ENCODE assay signal across 12 cellular contexts in the genomic region with DNA sequence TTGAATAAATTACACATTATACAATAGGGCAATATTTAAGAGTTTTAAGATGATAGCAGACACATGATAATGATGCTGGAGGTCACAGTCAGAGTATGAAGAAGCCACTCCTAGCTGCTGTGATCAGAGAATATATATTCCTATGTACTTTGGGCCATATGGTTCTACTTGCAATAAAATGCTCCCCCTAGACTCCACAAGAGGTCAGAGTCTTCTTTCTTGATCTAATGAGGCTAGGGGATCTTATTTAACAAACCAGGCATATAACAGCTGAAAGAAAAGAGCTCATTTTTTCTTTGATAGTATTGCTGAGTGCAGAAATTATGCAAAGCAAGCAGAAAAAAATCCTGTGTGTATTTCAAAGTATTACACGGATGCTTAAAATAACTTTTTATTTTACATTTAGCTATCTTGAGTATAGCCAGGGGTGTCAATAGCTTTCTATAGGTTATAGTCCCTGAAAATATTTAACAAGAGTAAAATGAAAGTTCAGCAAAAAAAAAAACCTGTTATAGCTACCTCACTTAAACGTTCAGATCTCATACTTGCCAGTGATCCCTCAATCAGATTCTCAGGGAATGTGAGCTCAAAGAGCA.
DNase-seq lines count a peak whose midpoint lies in the region; TF ChIP-seq lines count a peak whose summit lies in the region.
"Had no signal": no experiment of that assay in that cellular context is flagged by ENCODE, and none has a peak within 500 bp of the region (broad histone marks: within the 10 kb centered on the region; RNA-seq: fewer than 3 reads in every experiment).

No MANE protein-coding gene starts in this region.

- no peak overlapping the region for H3K9ac ChIP-seq in OCI-LY1 (ENCODE audit: low read length)

- 24 to 41% (median 32%) methylated on average over 2 of the region's 2 CpGs for WGBS in adrenal gland, 4 donors

- TF ChIP-seq POLR2A in adrenal gland (IDR thresholded peaks at IDR 0.05) = no peak

- H4K20me1 ChIP-seq in OCI-LY1 (ENCODE audit: insufficient read depth, low read length) = no peaks in the 10 kb centered on the region

- DNase-seq in EH (ENCODE audit: low read depth) (peak; percentile 20), fibroblast of mammary gland (ENCODE audit: low read depth) (peak; percentile 20), GM13977 (ENCODE audit: low spot score) (no peak), adrenal gland (no peak)
- no peak for DNase-seq in stimulated activated CD4-positive, alpha-beta T cell treated with anti-CD3 and anti-CD28 coated beads, Interleukin-12 subunit alpha, Interleukin-12 subunit beta, amount 100 ng/mL, for 4 hours
- DNase-seq in stimulated activated naive CD4-positive, alpha-beta T cell (lab: John Stamatoyannopoulos, UW) = no peak
- DNase-seq: activated T-cell treated with anti-CD3 and anti-CD28 coated beads, Interleukin-2, amount 50 U/mL, for 72 hours; CD8-positive, alpha-beta memory T cell; NCI-H345 had no signal

- no peaks in the 10 kb centered on the region for H3K79me2 ChIP-seq in OCI-LY1 (ENCODE audit: insufficient read depth, low read length)

- no peak overlapping the region for H3K4me2 ChIP-seq in OCI-LY1 (ENCODE audit: low read length)

- no peak overlapping the region for H2AFZ ChIP-seq in OCI-LY1 (ENCODE audit: low read length)

- H3K9me3 ChIP-seq in OCI-LY1 (ENCODE audit: low read length) (no peaks in the 10 kb centered on the region), adrenal gland (replicated peaks in 1 of 3) (no peaks in the 10 kb centered on the region)

- H3K4me1 ChIP-seq in OCI-LY1 (ENCODE audit: insufficient read depth, low read length, severe bottlenecking) = no peaks in the 10 kb centered on the region
- no peaks in the 10 kb centered on the region for H3K4me1 ChIP-seq in adrenal gland (replicated peaks in 1 of 2)

- no peaks in the 10 kb centered on the region for H3F3A ChIP-seq in OCI-LY1 (ENCODE audit: insufficient read depth, low read length)

- H3K27ac ChIP-seq in 22Rv1 (no peak overlapping the region), OCI-LY1 (ENCODE audit: low read depth, low read length, poor library complexity, severe bottlenecking) (no peak overlapping the region), adrenal gland (no peak overlapping the region)
- H3K27ac ChIP-seq: HL-60 had no signal

- no peak overlapping the region for H3K4me3 ChIP-seq in OCI-LY1 (ENCODE audit: low read depth, low read length, poor library complexity, severe bottlenecking)
- no peak overlapping the region for H3K4me3 ChIP-seq in fibroblast of mammary gland (ENCODE audit: control insufficient read depth, low read depth, low read length)
- no peak overlapping the region for H3K4me3 ChIP-seq in adrenal gland

- H3K9me2 ChIP-seq in OCI-LY1 (ENCODE audit: low read depth, low read length) = no peaks in the 10 kb centered on the region

- in situ Hi-C loops in GM13977 (cut with MboI; ENCODE audit: low pct_unique_long_range_greater_than_20kb, low sequenced_read_pairs, unreplicated experiment) = no loop called here

- intact Hi-C loops in adrenal gland (cut with DNase I) = no loop called here

- TF ChIP-seq CTCF in 22Rv1 (IDR thresholded peaks at IDR 0.05) (0 out of 2 replicates have a peak, but pooled peaks have one; percentile 8), OCI-LY1 (IDR thresholded peaks at IDR 0.05; ENCODE audit: low read length) (peak; percentile 11; the same call in 1 of the 2 replicates), fibroblast of mammary gland (conservative IDR thresholded peaks at IDR 0.05; ENCODE audit: control insufficient read depth, insufficient read depth, low read depth, low read length) (peak; percentile 24), GM13977 (IDR thresholded peaks at IDR 0.05; ENCODE audit: extremely low read depth, insufficient read depth, missing control alignments) (no peak), adrenal gland (IDR thresholded peaks at IDR 0.05) (no peak)

- H3K36me3 ChIP-seq in OCI-LY1 (ENCODE audit: insufficient read depth, low read length) = no peaks in the 10 kb centered on the region
- no peaks in the 10 kb centered on the region for H3K36me3 ChIP-seq in adrenal gland (replicated peaks in 1 of 2)

- H3K27me3 ChIP-seq in OCI-LY1 (ENCODE audit: insufficient read depth, low read length) (no peaks in the 10 kb centered on the region), adrenal gland (no peaks in the 10 kb centered on the region)

Comparison
In these comparisons a context has a peak if more than half of its experiments do, and no peak if none do; other contexts are left out.
1. CTCF ChIP-seq: peak in 22Rv1 (single experiment), OCI-LY1 (single experiment) and fibroblast of mammary gland (single experiment); none in GM13977 (single experiment) and adrenal gland (0 of 6).
2. DNase-seq: peak in EH (single experiment) and fibroblast of mammary gland (single experiment); none in GM13977 (single experiment), stimulated activated CD4-positive, alpha-beta T cell treated with anti-CD3 and anti-CD28 coated beads, Interleukin-12 subunit alpha, Interleukin-12 subunit beta, amount 100 ng/mL, for 4 hours (single experiment), stimulated activated naive CD4-positive, alpha-beta T cell (0 of 6) and adrenal gland (0 of 7).